8 cellular contexts compared by ENCODE assay signal in genomic region chr12:113912761-113913295, GRCh38. TPM values are rescaled to one million over a fixed set of nuclear protein-coding genes. Genes with fewer than 3 reads are reported as not detected.
DNase-seq lines count a peak whose midpoint lies in the region; ATAC-seq and TF ChIP-seq lines count a peak whose summit lies in the region.

No MANE protein-coding gene starts in this region.

- TF ChIP-seq EP300 in ovary (IDR thresholded peaks at IDR 0.05), result no peak

- H3K4me2 ChIP-seq in KMS-11, result no peak overlapping the region

- no peak overlapping the region for H2AFZ ChIP-seq in KMS-11 (ENCODE audit: low read depth)

- peak; percentile 84 for TF ChIP-seq CTCF in KMS-11 (conservative IDR thresholded peaks at IDR 0.05; ENCODE audit: low read depth, low read length)
- TF ChIP-seq CTCF in ovary (IDR thresholded peaks at IDR 0.05), result peak; percentile 47 to 63 (median 56)
- TF ChIP-seq CTCF in uterus (IDR thresholded peaks at IDR 0.05), result peak; percentile 64 to 71 (median 64)

- H3K9me3 ChIP-seq in ovary, result no peaks in the 10 kb centered on the region
- H3K9me3 ChIP-seq in uterus, result no peaks in the 10 kb centered on the region

- no peaks in the 10 kb centered on the region for H3K79me2 ChIP-seq in KMS-11 (ENCODE audit: insufficient read depth, low read depth)

- H3K36me3 ChIP-seq in KMS-11 (ENCODE audit: insufficient read depth) (no peaks in the 10 kb centered on the region), ovary (no peaks in the 10 kb centered on the region), uterus (no peaks in the 10 kb centered on the region)

- WGBS in ovary, 3 donors, result 49 to 54% (median 54%) methylated on average over 12 of the region's 12 CpGs

- intact Hi-C loops in ovary (cut with DNase I) (loop anchor here in 2 of 4 donors (10.0 kb wide), 2 partner anchors 448 to 718 kb away; no protein-coding TSS in a partner anchor), uterus (cut with DNase I; ENCODE audit: low total_unique reads) (no loop called here)

- ATAC-seq in HG02840 (IDR thresholded peaks at IDR 0.05; ENCODE audit: low FRiP score, unreplicated experiment), result no peak

- H3K27ac ChIP-seq in KMS-11 (no peak overlapping the region), ovary (no peak overlapping the region), uterus (no peak overlapping the region)

- no peak for TF ChIP-seq POLR2A in ovary (IDR thresholded peaks at IDR 0.05)
- TF ChIP-seq POLR2A in uterus (IDR thresholded peaks at IDR 0.05), result no peak

- no peak overlapping the region for H3K4me3 ChIP-seq in KMS-11 (IDR thresholded peaks at IDR 0.05; ENCODE audit: insufficient read depth, low read depth, low read length)
- H3K4me3 ChIP-seq in ovary, result no peak overlapping the region
- no peak overlapping the region for H3K4me3 ChIP-seq in uterus

- H3K9ac ChIP-seq in KMS-11, result no peak overlapping the region

- H3K27me3 ChIP-seq in KMS-11 (ENCODE audit: insufficient read depth, low read depth), result no peaks in the 10 kb centered on the region
- H3K27me3 ChIP-seq in ovary, result no peaks in the 10 kb centered on the region
- H3K27me3 ChIP-seq in uterus, result no peaks in the 10 kb centered on the region

- no peaks in the 10 kb centered on the region for H4K20me1 ChIP-seq in KMS-11 (ENCODE audit: insufficient read depth)

- DNase-seq in GM04504 (ENCODE audit: low read depth) (peak; percentile 27), RPMI7951 (ENCODE audit: low read depth) (peak; percentile 48), germinal center (ENCODE audit: low spot score) (peak; percentile 53), ovary (peak; percentile 34 to 78 (median 62)), uterus (peak; percentile 41 to 51)
- peak; percentile 81 for DNase-seq in activated effector memory CD4-positive, alpha-beta T cell treated with anti-CD3 and anti-CD28 coated beads, Interleukin-2, amount 50 U/mL, for 16 hours

- H3K4me1 ChIP-seq in KMS-11 (ENCODE audit: low read depth, poor library complexity, severe bottlenecking), result no peaks in the 10 kb centered on the region
- no peaks in the 10 kb centered on the region for H3K4me1 ChIP-seq in ovary (ENCODE audit: insufficient read depth)
- H3K4me1 ChIP-seq in uterus, result no peaks in the 10 kb centered on the region

RNA-seq across cellular contexts. Expression of gene RBM19, which starts 53.3 kb away (rescaled TPM):
- total RNA-seq in RPMI7951 (2014; rRNA removed; shearing (Covaris generic)), result 9.7 and 12.5 TPM in 2 replicates
- total RNA-seq in ovary (10 to 100 TPM; 23.3 to 44.0 (median 34.0) TPM), uterus (10 to 100 TPM; 19.3 to 45.5 (median 31.5) TPM)
- polyA plus RNA-seq in ovary, result 10 to 100 TPM; 11.6 to 17.3 TPM

Comparison
In these comparisons a context has a peak if more than half of its experiments do, and no peak if none do; other contexts are left out.
1. DNase-seq: peak in every context shown above with its lines; median percentile 81 in activated effector memory CD4-positive, alpha-beta T cell treated with anti-CD3 and anti-CD28 coated beads, Interleukin-2, amount 50 U/mL, for 16 hours; 62 in ovary; 53 in germinal center; 48 in RPMI7951; 46 in uterus; 27 in GM04504.